8 cellular contexts compared by ENCODE assay signal in the genomic region with DNA sequence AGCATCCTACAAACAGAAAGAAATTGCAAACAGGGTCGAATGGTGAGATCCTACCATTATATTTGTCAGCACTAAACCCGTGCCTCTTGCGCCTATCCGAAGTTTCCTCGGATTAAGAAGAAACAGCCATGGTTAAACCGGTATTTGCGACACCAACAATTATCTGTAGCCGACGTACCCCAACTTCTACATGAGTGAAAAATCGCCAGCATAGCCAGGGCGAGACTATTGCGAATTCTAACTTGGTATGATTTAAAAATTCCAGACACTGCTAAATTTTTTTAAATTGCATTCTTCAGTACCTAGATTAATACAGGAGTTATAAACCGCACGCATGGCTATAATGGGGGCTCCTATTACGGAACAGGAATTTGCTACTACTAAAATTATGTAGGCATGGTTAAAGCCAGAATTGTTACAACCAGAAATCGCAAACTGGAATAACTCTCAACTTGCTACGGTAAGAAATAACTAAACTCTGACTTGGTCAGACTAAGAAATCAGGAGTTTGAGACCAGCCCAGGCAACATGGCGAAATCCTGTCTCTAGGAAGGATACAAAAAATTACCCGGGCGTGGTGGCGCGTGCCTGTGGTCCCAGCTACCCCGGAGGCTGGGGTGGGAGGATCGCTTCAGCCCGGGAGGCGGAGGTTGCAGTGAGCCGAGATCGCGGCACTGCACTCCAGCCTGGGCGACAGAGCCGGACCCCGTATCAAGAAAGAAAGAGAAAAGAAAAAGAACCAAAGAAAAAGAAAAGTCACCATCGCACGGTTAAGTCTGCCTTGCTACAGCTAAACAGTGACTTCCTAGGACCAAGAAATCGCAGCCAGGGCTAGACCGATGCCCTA. TPM values are rescaled to one million over a fixed set of nuclear protein-coding genes. Genes with fewer than 3 reads are reported as not detected.
DNase-seq lines count a peak whose midpoint lies in the region; ATAC-seq, FAIRE-seq and TF ChIP-seq lines count a peak whose summit lies in the region.

No MANE protein-coding gene starts in this region.

- no peak for TF ChIP-seq CTCF in activated CD8-positive, alpha-beta T cell treated with anti-CD3 and anti-CD28 coated beads for 36 hours (IDR thresholded peaks at IDR 0.05)
- no peak for TF ChIP-seq CTCF in H1 (IDR thresholded peaks at IDR 0.05; ENCODE audit: control extremely low read depth in 1 of 3, insufficient read depth in 1 of 3, low read depth in 1 of 3, low read length in 3 of 3)

- peak overlapping the region; percentile 83 for H3K27ac ChIP-seq in H1 (ENCODE audit: low read depth, low read length)

- no peaks in the 10 kb centered on the region for H3K27me3 ChIP-seq in HAP-1 (ENCODE audit: low read depth)
- peaks cover 0 to 3% (median 0%) of the 10 kb centered on the region in 4 experiments; a peak in 1 of 7 replicates for H3K27me3 ChIP-seq in H1 (replicated peaks in 1 of 4; ENCODE audit: control insufficient read depth in 3 of 4, extremely low read depth in 1 of 4, insufficient read depth in 3 of 4, low read length in 3 of 4)

- no peaks in the 10 kb centered on the region for H3K27me3 Mint-ChIP-seq in activated CD8-positive, alpha-beta T cell treated with anti-CD3 and anti-CD28 coated beads for 36 hours

- no peaks in the 10 kb centered on the region for H4K20me1 ChIP-seq in H1 (replicated peaks in 1 of 2; ENCODE audit: control insufficient read depth in 1 of 2, insufficient read depth in 2 of 2, low read length in 2 of 2)

- H2BK5ac ChIP-seq in H1 (ENCODE audit: low read depth, low read length): no peak overlapping the region

- peak overlapping the region; percentile 36; the same call in 1 of the 2 replicates for H3K18ac ChIP-seq in H1 (ENCODE audit: extremely low read depth, low read length)

- H3K79me1 ChIP-seq in H1 (ENCODE audit: low read depth, low read length): no peaks in the 10 kb centered on the region

- H3K4me3 Mint-ChIP-seq in activated CD8-positive, alpha-beta T cell treated with anti-CD3 and anti-CD28 coated beads for 36 hours: peak overlapping the region; percentile 99

- H3K27ac Mint-ChIP-seq in activated CD8-positive, alpha-beta T cell treated with anti-CD3 and anti-CD28 coated beads for 36 hours: peak overlapping the region; percentile 99

- POLR2A ChIA-PET in activated CD8-positive, alpha-beta T cell treated with anti-CD3 and anti-CD28 coated beads for 36 hours (lab: Charles Lee): interaction anchor here (0.7 to 5.5 kb wide), 15 partner anchors 20 to 419 kb away, joined by 3 to 131 read pairs (median 10); partner anchors contain the start of genes ANXA2R, TMEM267 and ZNF131
- POLR2A ChIA-PET in H1 (lab: Charles Lee; ENCODE audit: partially characterized antibody): interaction anchor here (0.8 to 3.3 kb wide), 15 partner anchors 13 to 418 kb away, joined by 3 to 10 read pairs (median 4); partner anchors contain the start of genes TMEM267 and ZNF131

- no peak for TF ChIP-seq RAD21 in H1 (IDR thresholded peaks at IDR 0.05 in 1 of 2, conservative IDR thresholded peaks at IDR 0.05 in 1 of 2; ENCODE audit: low read depth in 2 of 2, low read length in 2 of 2)

- no peak overlapping the region; the same call in 1 of the 2 replicates for H2BK12ac ChIP-seq in H1 (ENCODE audit: low read depth, low read length)

- H3K9ac ChIP-seq in H1 (replicated peaks in 1 of 4; ENCODE audit: extremely low read depth in 1 of 4, low read depth in 3 of 4, low read length in 3 of 4): peak overlapping the region in 3 of 4 experiments; percentile 90 to 95 (median 92); a peak in 6 of 7 replicates

- DNase-seq in DMS153 (lab: John Stamatoyannopoulos, UW) (peak; percentile 30), HAP-1 (ENCODE audit: low spot score in 2 of 2) (peak in 1 of 2 experiments; percentile 60), NCI-H2107 treated with DMSO at 0.1 percent for 48 hours (lab: John Stamatoyannopoulos, UW; ENCODE audit: unreplicated experiment) (peak; percentile 71), H1 (ENCODE audit: low read depth in 1 of 2, low spot score in 2 of 2) (no peak), midbrain (lab: John Stamatoyannopoulos, UW) (peak; percentile 62), NCI-H1048 (lab: John Stamatoyannopoulos, UW) (no peak)
- peak; percentile 70 for DNase-seq in activated CD8-positive, alpha-beta T cell treated with anti-CD3 and anti-CD28 coated beads for 36 hours
- DNase-seq in stimulated activated CD8-positive, alpha-beta memory T cell treated with anti-CD3 and anti-CD28 coated beads, Interleukin-7, amount 100 ng/mL, for 24 hours (ENCODE audit: low read depth): peak; percentile 30

- peaks cover 24% of the 10 kb centered on the region for H3K36me3 Mint-ChIP-seq in activated CD8-positive, alpha-beta T cell treated with anti-CD3 and anti-CD28 coated beads for 36 hours (ENCODE audit: low read depth)

- TF ChIP-seq EP300 in H1 (IDR thresholded peaks at IDR 0.05; ENCODE audit: borderline replicate concordance in 1 of 2, low read depth in 2 of 2, low read length in 2 of 2): no peak

- H3K79me2 ChIP-seq in H1 (ENCODE audit: control insufficient read depth in 1 of 2, insufficient read depth in 2 of 2, low read length in 2 of 2): peaks cover 0 to 6% of the 10 kb centered on the region in 2 experiments; a peak in 1 of 4 replicates

- no peak overlapping the region for H3K14ac ChIP-seq in H1 (ENCODE audit: insufficient read length)

- peaks cover 4% of the 10 kb centered on the region for H3K36me3 ChIP-seq in HAP-1 (replicated peaks)
- H3K36me3 ChIP-seq in H1 (ENCODE audit: control insufficient read depth in 2 of 4, insufficient read depth in 4 of 4, low read length in 3 of 4): no peaks in the 10 kb centered on the region

- CTCF ChIA-PET in activated CD8-positive, alpha-beta T cell treated with anti-CD3 and anti-CD28 coated beads for 36 hours (lab: Charles Lee): interaction anchor here (0.5 to 3.3 kb wide), 27 partner anchors 12 to 418 kb away, joined by 3 to 41 read pairs (median 5); partner anchors contain the start of genes ANXA2R, TMEM267 and ZNF131
- CTCF ChIA-PET in H1 (lab: Charles Lee; ENCODE audit: partially characterized antibody): interaction anchor here (0.7 to 4.6 kb wide), 10 partner anchors 14 to 157 kb away, joined by 3 to 17 read pairs (median 4); no protein-coding TSS in a partner anchor

- H3K4ac ChIP-seq in H1 (replicated peaks; ENCODE audit: insufficient read length, low read depth, low read length): no peak overlapping the region

- peak overlapping the region; percentile 91; the same call in 1 of the 2 replicates for H2AFZ ChIP-seq in H1 (ENCODE audit: low read length)

- H2AK5ac ChIP-seq in H1 (ENCODE audit: low read depth, low read length): no peak overlapping the region

- no peak for FAIRE-seq in H1 (lab: Jason Lieb, UNC)

- 0 out of 3 replicates have a peak, but pooled peaks of 1 of the 2 experiments have one; percentile 1 for TF ChIP-seq POLR2A in H1 (IDR thresholded peaks at IDR 0.05; ENCODE audit: control extremely low read depth in 1 of 2, low read depth in 2 of 2, low read length in 2 of 2)

- peak; percentile 5 for ATAC-seq in activated CD8-positive, alpha-beta T cell treated with anti-CD3 and anti-CD28 coated beads for 36 hours

- H3K56ac ChIP-seq in H1 (replicated peaks; ENCODE audit: insufficient read length, low read depth, low read length): peak overlapping the region; percentile 79

- H4K91ac ChIP-seq in H1 (replicated peaks; ENCODE audit: insufficient read length, low read length): peak overlapping the region; percentile 84

- peak overlapping the region; percentile 86 to 92 for H3K4me2 ChIP-seq in H1 (ENCODE audit: insufficient read depth in 1 of 2, low read depth in 2 of 2, low read length in 2 of 2)

- peak overlapping the region; percentile 59 for H3K4me3 ChIP-seq in HAP-1
- peak overlapping the region; percentile 79 to 97 (median 84) for H3K4me3 ChIP-seq in H1 (ENCODE audit: extremely low read depth in 1 of 4, insufficient read depth in 2 of 4, low read depth in 3 of 4, low read length in 4 of 4)

- intact Hi-C loops in activated CD8-positive, alpha-beta T cell treated with anti-CD3 and anti-CD28 coated beads for 36 hours (cut with micrococcal nuclease): loop anchor here (1.0 to 10.0 kb wide), 5 partner anchors 57 to 419 kb away; partner anchors contain the start of genes HMGCS1 and TMEM267

- no peak overlapping the region for H2BK20ac ChIP-seq in H1 (ENCODE audit: low read length)

- H3K4me1 ChIP-seq in HAP-1 (peaks cover 14% of the 10 kb centered on the region), H1 (replicated peaks in 1 of 4; ENCODE audit: control insufficient read depth in 3 of 4, insufficient read depth in 4 of 4, low read length in 3 of 4) (peaks cover 3 to 7% (median 3%) of the 10 kb centered on the region in 4 experiments)

- H2BK120ac ChIP-seq in H1 (replicated peaks; ENCODE audit: low read depth, low read length): peak overlapping the region; percentile 27

- peaks cover 17% of the 10 kb centered on the region for H3K23me2 ChIP-seq in H1 (ENCODE audit: low read depth, low read length)

- in situ Hi-C loops in HAP-1 (cut with MboI; ENCODE audit: low sequenced_read_pairs): loop anchor here (5.0 kb wide), 1 partner anchor 73 kb away; no protein-coding TSS in a partner anchor

- H3K9me3 ChIP-seq in HAP-1: 0 out of 2 replicates have a peak, but pooled peaks cover 5% of the 10 kb centered on the region
- no peaks in the 10 kb centered on the region for H3K9me3 ChIP-seq in H1 (ENCODE audit: insufficient read depth in 2 of 2, low read depth in 1 of 2, low read length in 1 of 2)

- H3K4me1 Mint-ChIP-seq in activated CD8-positive, alpha-beta T cell treated with anti-CD3 and anti-CD28 coated beads for 36 hours (ENCODE audit: low read depth): peaks cover 27% of the 10 kb centered on the region

- no peak overlapping the region for H3K23ac ChIP-seq in H1 (ENCODE audit: insufficient read length)

- WGBS in H1 (ENCODE audit: extremely low coverage in 1 of 2, insufficient coverage in 1 of 2, insufficient read length in 1 of 2, insufficient replicate concordance in 2 of 2, low coverage in 1 of 2, low lambda C conversion rate in 2 of 2, missing lambda C conversion rate in 1 of 2), 2 experiments: 11% methylated on average over 36 of the region's 36 CpGs; no CpG with 5 or more reads in 1 of the 2 experiments

- H4K5ac ChIP-seq in H1 (ENCODE audit: insufficient read length, low read depth, low read length): peak overlapping the region; percentile 81

- peak overlapping the region; percentile 88; the same call in 1 of the 2 replicates for H2BK15ac ChIP-seq in H1 (ENCODE audit: low read length)

- no peaks in the 10 kb centered on the region for H3K9me3 Mint-ChIP-seq in activated CD8-positive, alpha-beta T cell treated with anti-CD3 and anti-CD28 coated beads for 36 hours

- H4K8ac ChIP-seq in H1 (ENCODE audit: extremely low read depth, insufficient read depth, low read length): peak overlapping the region; percentile 97; the same call in 1 of the 2 replicates

RNA-seq across cellular contexts. Expression of gene ANXA2R, which starts 25.5 kb away (rescaled TPM):
- 10 to 100 TPM in 1 of 2 experiments, 1 to 10 TPM in 1; 8.0 to 10.4 TPM for total RNA-seq in activated CD8-positive, alpha-beta T cell treated with anti-CD3 and anti-CD28 coated beads for 36 hours
- total RNA-seq in H1 (2021; fragmentation: NEBNext Ultra II Directional; extraction: Animal tissue kit (Norgen Biotek cat#: 25700)): 0.17 and 0.29 TPM in 2 replicates
- polyA plus RNA-seq in H1 (2011; rRNA removed): 0.08 and 0.11 TPM in 2 replicates
- polyA plus RNA-seq in H1 (2011; cell fraction: cytosol; rRNA removed): 0.14 TPM
- 0.30 TPM for polyA plus RNA-seq in H1 (2011; cell fraction: nucleus; rRNA removed)
- 0.11 TPM in 1 of 4 replicates, not detected in the others for polyA plus RNA-seq in H1 (2012, experiment 1 of 2)
- polyA plus RNA-seq in H1 (2012, experiment 2 of 2): not detected
- polyA plus RNA-seq in H1 (2013, experiment 1 of 2): not detected
- 0.04 TPM for polyA plus RNA-seq in H1 (2013, experiment 2 of 2)
- polyA minus RNA-seq in H1 (2011; rRNA and poly(A)+ RNA removed): 0.56 and 1.2 TPM in 2 replicates
- not detected for polyA minus RNA-seq in H1 (2011; cell fraction: cytosol; rRNA and poly(A)+ RNA removed)
- 1.2 TPM for polyA minus RNA-seq in H1 (2011; cell fraction: nucleus; rRNA and poly(A)+ RNA removed)

RNA-seq across cellular contexts. Expression of gene ZNF131, which starts 55.1 kb away (rescaled TPM):
- 10 to 100 TPM; 34.8 to 36.6 TPM for total RNA-seq in activated CD8-positive, alpha-beta T cell treated with anti-CD3 and anti-CD28 coated beads for 36 hours
- 34.9 and 36.3 TPM in 2 replicates for total RNA-seq in H1 (2021; fragmentation: NEBNext Ultra II Directional; extraction: Animal tissue kit (Norgen Biotek cat#: 25700))
- polyA plus RNA-seq in H1 (2011; rRNA removed): 11.7 and 16.1 TPM in 2 replicates
- 21.2 TPM for polyA plus RNA-seq in H1 (2011; cell fraction: cytosol; rRNA removed)
- polyA plus RNA-seq in H1 (2011; cell fraction: nucleus; rRNA removed): 20.4 TPM
- 23.4 to 32.6 TPM (median 24.7 TPM) in 4 replicates for polyA plus RNA-seq in H1 (2012, experiment 1 of 2)
- 3.2 TPM for polyA plus RNA-seq in H1 (2012, experiment 2 of 2)
- 42.2 TPM for polyA plus RNA-seq in H1 (2013, experiment 1 of 2)
- polyA plus RNA-seq in H1 (2013, experiment 2 of 2): 42.9 TPM
- 34.1 and 43.9 TPM in 2 replicates for polyA minus RNA-seq in H1 (2011; rRNA and poly(A)+ RNA removed)
- 28.8 TPM for polyA minus RNA-seq in H1 (2011; cell fraction: cytosol; rRNA and poly(A)+ RNA removed)
- polyA minus RNA-seq in H1 (2011; cell fraction: nucleus; rRNA and poly(A)+ RNA removed): 65.7 TPM

Comparison
In these comparisons a context has a peak if more than half of its experiments do, and no peak if none do; other contexts are left out.
1. DNase-seq: peak in DMS153 (single experiment), NCI-H2107 treated with DMSO at 0.1 percent for 48 hours (single experiment), activated CD8-positive, alpha-beta T cell treated with anti-CD3 and anti-CD28 coated beads for 36 hours (single experiment), midbrain (single experiment) and stimulated activated CD8-positive, alpha-beta memory T cell treated with anti-CD3 and anti-CD28 coated beads, Interleukin-7, amount 100 ng/mL, for 24 hours (single experiment); none in H1 (0 of 2) and NCI-H1048 (single experiment).